ENCODE assay signal across 8 cellular contexts in genomic region chr2:25042321-25043240, GRCh38. TPM values are rescaled to one million over a fixed set of nuclear protein-coding genes. Genes with fewer than 3 reads are reported as not detected.
DNase-seq lines count a peak whose midpoint lies in the region; ATAC-seq and TF ChIP-seq lines count a peak whose summit lies in the region.

No MANE protein-coding gene starts in this region.

- H3K36me3 ChIP-seq in OCI-LY1 (ENCODE audit: insufficient read depth, low read length) (no peaks in the 10 kb centered on the region), sigmoid colon (no peaks in the 10 kb centered on the region)

- TF ChIP-seq POLR2A in sigmoid colon (IDR thresholded peaks at IDR 0.05), result no peak

- H3K4me1 ChIP-seq in OCI-LY1 (ENCODE audit: insufficient read depth, low read length, severe bottlenecking), result peaks cover 15% of the 10 kb centered on the region
- peaks cover 2 to 22% (median 19%) of the 10 kb centered on the region in 4 donors for H3K4me1 ChIP-seq in sigmoid colon

- H2AFZ ChIP-seq in OCI-LY1 (ENCODE audit: low read length), result no peak overlapping the region

- H4K20me1 ChIP-seq in OCI-LY1 (ENCODE audit: insufficient read depth, low read length), result no peaks in the 10 kb centered on the region

- no peaks in the 10 kb centered on the region for H3K79me2 ChIP-seq in OCI-LY1 (ENCODE audit: insufficient read depth, low read length)

- no peaks in the 10 kb centered on the region for H3K9me2 ChIP-seq in OCI-LY1 (ENCODE audit: low read depth, low read length)

- no peak for TF ChIP-seq EP300 in sigmoid colon (IDR thresholded peaks at IDR 0.05)

- peak overlapping the region; percentile 47; the same call in 1 of the 2 replicates for H3K9ac ChIP-seq in OCI-LY1 (ENCODE audit: low read length)

- H3K27me3 ChIP-seq in OCI-LY1 (ENCODE audit: insufficient read depth, low read length) (peaks cover 16% of the 10 kb centered on the region; the same call in 1 of the 2 replicates), sigmoid colon (no peaks in the 10 kb centered on the region)

- TF ChIP-seq CTCF in OCI-LY1 (IDR thresholded peaks at IDR 0.05; ENCODE audit: low read length) (no peak), astrocyte of the spinal cord (IDR thresholded peaks at IDR 0.05; ENCODE audit: low read depth, low read length) (no peak), sigmoid colon (IDR thresholded peaks at IDR 0.05) (no peak)

- H3K4me3 ChIP-seq in OCI-LY1 (ENCODE audit: low read depth, low read length, poor library complexity, severe bottlenecking), result peak overlapping the region; percentile 65
- peak overlapping the region; percentile 53 for H3K4me3 ChIP-seq in astrocyte of the spinal cord (ENCODE audit: low read depth, low read length)
- H3K4me3 ChIP-seq in iPS-18c (ENCODE audit: insufficient read depth, low read depth, low read length), result peak overlapping the region; percentile 86
- H3K4me3 ChIP-seq in sigmoid colon, result peak overlapping the region; percentile 54 to 87 (median 74)

- in situ Hi-C loops in astrocyte of the spinal cord (cut with HindIII; ENCODE audit: low sequenced_read_pairs), result no loop called here

- peak; percentile 20 for ATAC-seq in HG02571 (IDR thresholded peaks at IDR 0.05; ENCODE audit: unreplicated experiment)
- ATAC-seq in HG02884 (IDR thresholded peaks at IDR 0.05; ENCODE audit: unreplicated experiment), result no peak

- H3K27ac ChIP-seq in OCI-LY1 (ENCODE audit: low read depth, low read length, poor library complexity, severe bottlenecking) (no peak overlapping the region), sigmoid colon (peak overlapping the region; percentile 77 to 92 (median 84))

- DNase-seq in ELF-1 (ENCODE audit: low read depth, low spot score), result peak; percentile 67
- DNase-seq in astrocyte of the spinal cord (ENCODE audit: low read depth, low spot score), result peak; percentile 31
- DNase-seq in sigmoid colon, result peak; percentile 69
- DNase-seq in HPDE6-E6E7 (ENCODE audit: extremely low spot score), result no peak

- H3K4me2 ChIP-seq in OCI-LY1 (ENCODE audit: low read length), result peak overlapping the region; percentile 95

- no peaks in the 10 kb centered on the region for H3K9me3 ChIP-seq in OCI-LY1 (ENCODE audit: low read length)
- no peaks in the 10 kb centered on the region for H3K9me3 ChIP-seq in iPS-18c (ENCODE audit: control insufficient read depth, insufficient read depth, low read length)
- no peaks in the 10 kb centered on the region for H3K9me3 ChIP-seq in sigmoid colon

- 1 to 2% methylated on average over 76 of the region's 76 CpGs for WGBS in sigmoid colon, 2 donors

- intact Hi-C loops in sigmoid colon (cut with DNase I), result loop anchor here (2.0 to 5.0 kb wide), 4 partner anchors 56 to 85 kb away; partner anchors contain the start of gene DNAJC27

- no peaks in the 10 kb centered on the region for H3F3A ChIP-seq in OCI-LY1 (ENCODE audit: insufficient read depth, low read length)

RNA-seq across cellular contexts. Expression of gene EFR3B, which starts 0.7 kb away (rescaled TPM):
- total RNA-seq in sigmoid colon, result 1 to 10 TPM in 3 of 4 donors, under 1 TPM in 1; 0.49 to 1.9 (median 1.6) TPM
- polyA plus RNA-seq in sigmoid colon, result under 1 TPM; under 0.01 to 0.50 (median 0.23) TPM
